In the genomic region with DNA sequence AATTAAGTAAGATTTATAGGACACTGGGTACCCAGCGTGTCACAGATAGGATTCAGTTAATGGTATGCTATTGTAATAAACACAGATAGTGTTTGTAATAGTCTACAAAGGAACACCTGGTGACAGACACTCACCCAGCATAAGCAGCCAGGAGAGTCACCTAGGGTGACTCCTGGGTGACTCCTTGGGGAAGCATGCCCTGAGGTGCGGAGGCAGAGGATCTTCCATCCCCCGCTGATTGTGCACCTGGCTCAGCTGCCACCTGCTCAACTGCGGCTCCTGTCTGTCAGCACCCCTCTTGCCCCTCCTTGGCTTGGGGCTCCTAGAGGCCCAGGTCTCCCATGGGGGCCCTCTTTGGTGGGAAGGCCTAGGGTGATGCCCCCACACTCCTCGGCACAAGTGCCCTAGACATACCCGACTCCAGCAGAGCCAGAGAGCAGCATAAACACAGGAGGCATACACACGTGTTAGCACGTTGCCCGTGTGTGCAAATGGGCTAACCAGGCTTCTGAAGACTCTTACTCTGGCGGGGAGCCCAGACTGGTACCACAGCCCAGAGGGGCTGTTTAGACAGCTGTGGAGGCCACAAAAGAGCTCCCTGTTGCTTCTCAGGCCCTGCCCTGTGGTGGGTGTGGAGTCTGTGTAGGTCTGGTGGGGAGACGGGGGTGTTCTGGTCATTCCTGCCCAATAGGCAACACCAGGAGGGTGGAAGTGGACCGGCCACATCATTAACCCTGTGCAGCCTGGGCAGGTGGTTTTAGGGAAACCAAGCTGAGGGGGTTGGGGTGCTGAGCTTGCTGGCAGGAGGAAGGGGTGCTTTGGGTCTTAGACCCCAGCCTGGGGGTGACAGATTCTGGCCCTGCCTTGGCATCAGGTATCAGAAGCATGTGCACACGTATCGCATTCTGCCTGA, we compare ENCODE assay signal across 1 cellular context.
TF ChIP-seq lines count a peak whose summit lies in the region.

No MANE protein-coding gene starts in this region.

TF ChIP-seq in H1, 55 proteins besides CTCF, POLR2A, EP300 and RAD21:
- TF ChIP-seq BCL11A (IDR thresholded peaks at IDR 0.05; ENCODE audit: low read depth in 2 of 2, low read length in 2 of 2), result no peak
- no peak for TF ChIP-seq NANOG (IDR thresholded peaks at IDR 0.05; ENCODE audit: insufficient read depth, low read depth, low read length, poor library complexity, severe bottlenecking)
- TF ChIP-seq CBX8 (IDR thresholded peaks at IDR 0.05; ENCODE audit: borderline replicate concordance, low read depth, low read length), result no peak
- no peak for TF ChIP-seq PHF8 (conservative IDR thresholded peaks at IDR 0.05; ENCODE audit: low read depth, low read length)
- no peak for TF ChIP-seq JUN (IDR thresholded peaks at IDR 0.05; ENCODE audit: low read depth, low read length)
- TF ChIP-seq EZH2 (IDR thresholded peaks at IDR 0.05; ENCODE audit: low read depth, low read length, severe bottlenecking), result no peak
- no peak for TF ChIP-seq POU5F1 (IDR thresholded peaks at IDR 0.05; ENCODE audit: low read depth, low read length)
- TF ChIP-seq CBX5 (IDR thresholded peaks at IDR 0.05; ENCODE audit: low read depth, low read length), result no peak
- no peak for TF ChIP-seq TCF12 (IDR thresholded peaks at IDR 0.05; ENCODE audit: low read depth, low read length)
- TF ChIP-seq, protein P1, sequence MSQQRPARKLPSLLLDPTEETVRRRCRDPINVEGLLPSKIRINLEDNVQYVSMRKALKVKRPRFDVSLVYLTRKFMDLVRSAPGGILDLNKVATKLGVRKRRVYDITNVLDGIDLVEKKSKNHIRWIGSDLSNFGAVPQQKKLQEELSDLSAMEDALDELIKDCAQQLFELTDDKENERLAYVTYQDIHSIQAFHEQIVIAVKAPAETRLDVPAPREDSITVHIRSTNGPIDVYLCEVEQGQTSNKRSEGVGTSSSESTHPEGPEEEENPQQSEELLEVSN (IDR thresholded peaks at IDR 0.05), result no peak
- TF ChIP-seq POLR2AphosphoS5 (IDR thresholded peaks at IDR 0.05; ENCODE audit: low read depth, low read length), result no peak
- no peak for TF ChIP-seq KDM5A (IDR thresholded peaks at IDR 0.05; ENCODE audit: low read length)
- no peak for TF ChIP-seq ZNF274 (IDR thresholded peaks at IDR 0.05; ENCODE audit: borderline replicate concordance, extremely low read depth, low read length)
- TF ChIP-seq CTBP2 (IDR thresholded peaks at IDR 0.05; ENCODE audit: borderline replicate concordance, insufficient read depth, insufficient read length, low read length), result no peak
- TF ChIP-seq SIN3A (conservative IDR thresholded peaks at IDR 0.05 in 1 of 2, IDR thresholded peaks at IDR 0.05 in 1 of 2; ENCODE audit: low read depth in 1 of 2, low read length in 2 of 2), result no peak
- no peak for TF ChIP-seq HDAC2 (IDR thresholded peaks at IDR 0.05; ENCODE audit: borderline replicate concordance in 1 of 2, low read depth in 2 of 2, low read length in 2 of 2)
- TF ChIP-seq BACH1 (IDR thresholded peaks at IDR 0.05; ENCODE audit: low read length), result no peak
